In genomic region chr6:47787620-47788497, GRCh38 we compare ENCODE assay signal across 8 cellular contexts. TPM values are rescaled to one million over a fixed set of nuclear protein-coding genes. Genes with fewer than 3 reads are reported as not detected.
A peak's percentile ranks its signal among the peaks of the same experiment; 100 is the strongest.
DNase-seq lines count a peak whose midpoint lies in the region; ATAC-seq and TF ChIP-seq lines count a peak whose summit lies in the region.

No MANE protein-coding gene starts in this region.

- no peak overlapping the region for H3K4me3 ChIP-seq in CD8-positive, alpha-beta T cell (ENCODE audit: low read depth, low read length)
- H3K4me3 ChIP-seq in epithelial cell of esophagus (ENCODE audit: low read length) (no peak overlapping the region), stomach smooth muscle (ENCODE audit: low read length in 2 of 2) (peak overlapping the region; percentile 26 to 44)
- no peak overlapping the region for H3K4me3 ChIP-seq in naive thymus-derived CD4-positive, alpha-beta T cell (ENCODE audit: low read length)

- peak; percentile 91 for TF ChIP-seq CTCF in CD8-positive, alpha-beta T cell (IDR thresholded peaks at IDR 0.05)
- peak; percentile 93 for TF ChIP-seq CTCF in epithelial cell of esophagus (IDR thresholded peaks at IDR 0.05; ENCODE audit: insufficient read depth, low read depth, low read length, missing control alignments)

- peak; percentile 6 to 64 (median 36) for DNase-seq in CD8-positive, alpha-beta T cell
- DNase-seq in NCI-H82 treated with DMSO at 0.1 percent for 48 hours (lab: John Stamatoyannopoulos, UW; ENCODE audit: unreplicated experiment) (peak; percentile 35), epithelial cell of esophagus (ENCODE audit: low read depth) (peak; percentile 99)
- DNase-seq in activated CD8-positive, alpha-beta memory T cell treated with anti-CD3 and anti-CD28 coated beads, Interleukin-2, amount 50 U/mL, for 4 hours = peak; percentile 39
- peak; percentile 15 to 54 (median 41) for DNase-seq in naive thymus-derived CD4-positive, alpha-beta T cell

- H3K9ac ChIP-seq in stomach smooth muscle (ENCODE audit: low read length in 2 of 2) = no peak overlapping the region

- H3K27ac ChIP-seq in CD8-positive, alpha-beta T cell (ENCODE audit: low read depth, low read length) = no peak overlapping the region
- no peak overlapping the region for H3K27ac ChIP-seq in naive thymus-derived CD4-positive, alpha-beta T cell (ENCODE audit: low read depth, low read length)
- no peak overlapping the region for H3K27ac ChIP-seq in stomach smooth muscle (ENCODE audit: low read length)

- intact Hi-C loops in CD8-positive, alpha-beta T cell (cut with DNase I, micrococcal nuclease) = loop anchor here (1.0 to 10.0 kb wide), 3 partner anchors 373 to 1693 kb away; no protein-coding TSS in a partner anchor
- intact Hi-C loops in naive thymus-derived CD4-positive, alpha-beta T cell (cut with micrococcal nuclease) = loop anchor here (1.0 to 10.0 kb wide), 4 partner anchors 943 to 1817 kb away; no protein-coding TSS in a partner anchor

- H3K36me3 Mint-ChIP-seq in CD8-positive, alpha-beta T cell = no peaks in the 10 kb centered on the region
- H3K36me3 Mint-ChIP-seq in naive thymus-derived CD4-positive, alpha-beta T cell = no peaks in the 10 kb centered on the region

- CTCF ChIA-PET in CD8-positive, alpha-beta T cell (lab: Charles Lee) = interaction anchor here (0.7 to 3.2 kb wide), 13 partner anchors 8 to 1622 kb away, joined by 3 to 16 read pairs (median 4); no protein-coding TSS in a partner anchor
- CTCF ChIA-PET in naive thymus-derived CD4-positive, alpha-beta T cell (lab: Charles Lee) = interaction anchor here (0.6 to 1.8 kb wide), 7 partner anchors 9 to 1637 kb away, joined by 3 to 6 read pairs (median 3); no protein-coding TSS in a partner anchor

- no peak overlapping the region for H3K27ac Mint-ChIP-seq in CD8-positive, alpha-beta T cell
- no peak overlapping the region for H3K27ac Mint-ChIP-seq in naive thymus-derived CD4-positive, alpha-beta T cell

- no peaks in the 10 kb centered on the region for H3K9me3 ChIP-seq in CD8-positive, alpha-beta T cell (ENCODE audit: low read length)
- H3K9me3 ChIP-seq in naive thymus-derived CD4-positive, alpha-beta T cell (ENCODE audit: control insufficient read depth in 2 of 3, low read length in 3 of 3) = no peaks in the 10 kb centered on the region
- H3K9me3 ChIP-seq in stomach smooth muscle (ENCODE audit: control insufficient read depth in 2 of 2, low read length in 2 of 2) = no peaks in the 10 kb centered on the region

- POLR2A ChIA-PET in CD8-positive, alpha-beta T cell (lab: Charles Lee) = interaction anchor here (0.6 to 0.7 kb wide), 2 partner anchors 17 to 58 kb away, joined by 3 read pairs; no protein-coding TSS in a partner anchor
- POLR2A ChIA-PET in naive thymus-derived CD4-positive, alpha-beta T cell (lab: Charles Lee) = no interaction called here

- no peak overlapping the region for H3K4me3 Mint-ChIP-seq in CD8-positive, alpha-beta T cell
- peak overlapping the region in 4 of 10 donors; percentile 14 to 58 (median 30) for H3K4me3 Mint-ChIP-seq in naive thymus-derived CD4-positive, alpha-beta T cell

- no peaks in the 10 kb centered on the region for H3K36me3 ChIP-seq in CD8-positive, alpha-beta T cell (ENCODE audit: insufficient read depth, low read length)
- no peaks in the 10 kb centered on the region for H3K36me3 ChIP-seq in naive thymus-derived CD4-positive, alpha-beta T cell (ENCODE audit: control insufficient read depth in 2 of 3, insufficient read depth in 3 of 3, low read length in 3 of 3)
- no peaks in the 10 kb centered on the region for H3K36me3 ChIP-seq in stomach smooth muscle (ENCODE audit: control insufficient read depth in 2 of 2, insufficient read depth in 2 of 2, low read length in 2 of 2)

- no peaks in the 10 kb centered on the region for H3K9me3 Mint-ChIP-seq in CD8-positive, alpha-beta T cell
- H3K9me3 Mint-ChIP-seq in naive thymus-derived CD4-positive, alpha-beta T cell = no peaks in the 10 kb centered on the region

- ATAC-seq in CD8-positive, alpha-beta T cell = peak; percentile 83
- ATAC-seq in GM19372 (IDR thresholded peaks at IDR 0.05; ENCODE audit: low read depth, unreplicated experiment) = peak; percentile 85
- ATAC-seq in HG03565 (IDR thresholded peaks at IDR 0.05; ENCODE audit: unreplicated experiment) = peak; percentile 77
- ATAC-seq in naive thymus-derived CD4-positive, alpha-beta T cell = peak; percentile 75

- peaks cover 8% of the 10 kb centered on the region for H3K27me3 ChIP-seq in CD8-positive, alpha-beta T cell (ENCODE audit: insufficient read depth, low read length)
- no peaks in the 10 kb centered on the region for H3K27me3 ChIP-seq in naive thymus-derived CD4-positive, alpha-beta T cell (ENCODE audit: control insufficient read depth in 2 of 2, insufficient read depth in 2 of 2, low read length in 2 of 2)
- peaks cover 0 to 9% of the 10 kb centered on the region in 2 donors for H3K27me3 ChIP-seq in stomach smooth muscle (ENCODE audit: control insufficient read depth in 1 of 2, insufficient read depth in 2 of 2, low read length in 2 of 2)

- peaks cover 34% of the 10 kb centered on the region for H3K27me3 Mint-ChIP-seq in CD8-positive, alpha-beta T cell (ENCODE audit: low read depth)
- peaks cover 26 to 55% (median 43%) of the 10 kb centered on the region in 5 donors for H3K27me3 Mint-ChIP-seq in naive thymus-derived CD4-positive, alpha-beta T cell

- peaks cover 3% of the 10 kb centered on the region for H3K4me1 ChIP-seq in CD8-positive, alpha-beta T cell (ENCODE audit: insufficient read depth, low read length)
- H3K4me1 ChIP-seq in naive thymus-derived CD4-positive, alpha-beta T cell (ENCODE audit: control insufficient read depth in 2 of 2, insufficient read depth in 2 of 2, low read length in 2 of 2) = no peaks in the 10 kb centered on the region
- H3K4me1 ChIP-seq in stomach smooth muscle (ENCODE audit: control insufficient read depth, insufficient read depth, low read length) = no peaks in the 10 kb centered on the region

- peaks cover 6% of the 10 kb centered on the region for H3K4me1 Mint-ChIP-seq in CD8-positive, alpha-beta T cell (ENCODE audit: low read depth)
- peaks cover 0 to 6% (median 0%) of the 10 kb centered on the region in 7 donors for H3K4me1 Mint-ChIP-seq in naive thymus-derived CD4-positive, alpha-beta T cell

RNA-seq across cellular contexts. Expression of gene OPN5, which starts 6.0 kb away (rescaled TPM):
- total RNA-seq in CD8-positive, alpha-beta T cell = not detected
- total RNA-seq in naive thymus-derived CD4-positive, alpha-beta T cell = not detected
- polyA plus RNA-seq in naive thymus-derived CD4-positive, alpha-beta T cell = not detected

Comparison
In these comparisons a context has a peak if more than half of its experiments do, and no peak if none do; other contexts are left out.
1. DNase-seq: peak in every context shown above with its lines; median percentile 99 in epithelial cell of esophagus; 41 in naive thymus-derived CD4-positive, alpha-beta T cell; 39 in activated CD8-positive, alpha-beta memory T cell treated with anti-CD3 and anti-CD28 coated beads, Interleukin-2, amount 50 U/mL, for 4 hours; 36 in CD8-positive, alpha-beta T cell; 35 in NCI-H82 treated with DMSO at 0.1 percent for 48 hours.
2. H3K4me3 ChIP-seq: peak in stomach smooth muscle (2 of 2); none in CD8-positive, alpha-beta T cell (single experiment), epithelial cell of esophagus (single experiment) and naive thymus-derived CD4-positive, alpha-beta T cell (single experiment).
3. Peak in every context shown above with its lines, with median percentiles within 50 percentile points of each other: ATAC-seq.